7 cellular contexts compared by ENCODE assay signal in the genomic region with DNA sequence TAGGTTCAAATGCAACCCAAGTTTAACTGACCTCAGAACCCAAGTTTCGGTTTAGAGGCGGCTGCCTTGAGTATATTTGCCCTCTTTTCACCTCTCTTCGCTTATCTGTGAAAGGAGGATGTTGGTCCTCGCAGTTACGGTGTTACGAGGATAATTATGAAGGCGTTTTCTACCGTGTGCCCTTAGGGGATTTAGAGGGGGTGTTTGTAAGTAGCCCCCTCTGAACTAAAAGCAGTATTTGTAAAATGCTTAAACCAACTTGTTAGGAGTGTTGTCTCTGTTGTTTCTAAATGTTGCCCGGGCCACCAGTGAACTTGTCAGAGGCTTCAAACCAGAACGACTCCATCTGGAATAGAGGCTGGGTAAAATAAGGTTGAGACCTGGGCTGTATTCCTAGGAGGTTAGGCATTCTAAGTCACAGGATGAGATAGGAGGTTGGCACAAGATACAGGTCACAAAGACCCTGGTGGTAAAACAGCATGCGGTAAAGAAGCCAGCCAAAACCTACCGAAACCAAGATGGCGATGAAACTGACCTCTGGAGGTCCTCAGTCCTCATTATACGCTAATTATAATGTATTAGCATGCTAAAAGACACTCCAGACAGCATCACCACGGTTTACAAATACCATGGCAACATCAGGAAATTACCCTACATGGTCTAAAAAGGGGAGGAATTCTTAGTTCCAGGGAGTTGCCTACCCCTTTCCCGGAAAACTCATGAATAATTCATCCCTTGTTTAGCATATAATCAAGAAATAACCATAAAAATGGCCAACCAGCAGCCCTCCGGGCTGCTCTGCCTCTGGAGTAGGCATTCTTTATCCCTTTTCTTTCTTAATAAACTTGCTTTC.
DNase-seq lines count a peak whose midpoint lies in the region; ATAC-seq and TF ChIP-seq lines count a peak whose summit lies in the region.

No MANE protein-coding gene starts in this region.

- peaks cover 7 to 9% of the 10 kb centered on the region in 2 donors for H3K27me3 Mint-ChIP-seq in effector memory CD8-positive, alpha-beta T cell
- H3K27me3 Mint-ChIP-seq in nephron progenitor cell (ENCODE audit: low read depth, poor library complexity) = peaks cover 10% of the 10 kb centered on the region

- peaks cover 4 to 10% of the 10 kb centered on the region in 2 donors for H3K4me1 Mint-ChIP-seq in effector memory CD8-positive, alpha-beta T cell (ENCODE audit: low read depth in 2 of 2)
- H3K4me1 Mint-ChIP-seq in nephron progenitor cell = peaks cover 50% of the 10 kb centered on the region

- H3K4me3 ChIP-seq in LNCaP clone FGC (ENCODE audit: low read depth, low read length) = peak overlapping the region; percentile 81

- ATAC-seq in GM19372 (IDR thresholded peaks at IDR 0.05; ENCODE audit: low read depth, unreplicated experiment) = peak; percentile 24
- peak; percentile 53 for ATAC-seq in effector memory CD8-positive, alpha-beta T cell (replicated peaks)
- ATAC-seq in GM21825 (IDR thresholded peaks at IDR 0.05; ENCODE audit: unreplicated experiment) = no peak

- no peaks in the 10 kb centered on the region for H3K9me3 Mint-ChIP-seq in effector memory CD8-positive, alpha-beta T cell
- peaks cover 4% of the 10 kb centered on the region for H3K9me3 Mint-ChIP-seq in nephron progenitor cell

- H3K36me3 Mint-ChIP-seq in effector memory CD8-positive, alpha-beta T cell (ENCODE audit: insufficient read depth) = peaks cover 3% of the 10 kb centered on the region
- H3K36me3 Mint-ChIP-seq in nephron progenitor cell (ENCODE audit: low read depth) = peaks cover 21% of the 10 kb centered on the region

- DNase-seq in LNCaP clone FGC (ENCODE audit: low read depth) (no peak), nephron progenitor cell (no peak), NCI-H187 treated with DMSO at 0.1 percent for 48 hours (lab: John Stamatoyannopoulos, UW) (no peak), HEK293T (ENCODE audit: extremely low spot score) (no peak)
- no peak for DNase-seq in effector memory CD8-positive, alpha-beta T cell

- H3K27ac Mint-ChIP-seq in effector memory CD8-positive, alpha-beta T cell = peak overlapping the region; percentile 81 to 90
- peak overlapping the region; percentile 45 for H3K27ac Mint-ChIP-seq in nephron progenitor cell

- CTCF ChIA-PET in HEK293T (lab: Yijun Ruan, JAX) = interaction anchor here (1.6 to 2.1 kb wide), 2 partner anchors 114 to 207 kb away, joined by 5 to 7 read pairs; partner anchors contain the start of gene SORT1

- POLR2A ChIA-PET in HEK293T (lab: Yijun Ruan, JAX) = interaction anchor here (1.5 to 2.1 kb wide), 6 partner anchors 12 to 141 kb away, joined by 3 to 18 read pairs (median 8); partner anchors contain the start of genes CELSR2 and SORT1

- no peak for TF ChIP-seq CTCF in LNCaP clone FGC (IDR thresholded peaks at IDR 0.05; ENCODE audit: control insufficient read depth, extremely low read depth, insufficient read depth)
- TF ChIP-seq CTCF in nephron progenitor cell (IDR thresholded peaks at IDR 0.05) = no peak

- peak overlapping the region; percentile 85 to 99 for H3K4me3 Mint-ChIP-seq in effector memory CD8-positive, alpha-beta T cell
- H3K4me3 Mint-ChIP-seq in nephron progenitor cell = peak overlapping the region; percentile 100

TF ChIP-seq in HEK293T, 16 proteins besides CTCF, POLR2A, EP300 and RAD21:
- TF ChIP-seq FOXM1 (IDR thresholded peaks at IDR 0.05; ENCODE audit: borderline replicate concordance) = no peak
- no peak for TF ChIP-seq TARDBP (IDR thresholded peaks at IDR 0.05)
- no peak for TF ChIP-seq LEF1 (IDR thresholded peaks at IDR 0.05; ENCODE audit: borderline replicate concordance)
- no peak for TF ChIP-seq HDGF (IDR thresholded peaks at IDR 0.05; ENCODE audit: borderline replicate concordance)
- no peak for TF ChIP-seq ELF4 (IDR thresholded peaks at IDR 0.05)
TF ChIP-seq in HEK293T: peak in this region for 0.
